ENCODE assay signal across 33 cellular contexts in the genomic region with DNA sequence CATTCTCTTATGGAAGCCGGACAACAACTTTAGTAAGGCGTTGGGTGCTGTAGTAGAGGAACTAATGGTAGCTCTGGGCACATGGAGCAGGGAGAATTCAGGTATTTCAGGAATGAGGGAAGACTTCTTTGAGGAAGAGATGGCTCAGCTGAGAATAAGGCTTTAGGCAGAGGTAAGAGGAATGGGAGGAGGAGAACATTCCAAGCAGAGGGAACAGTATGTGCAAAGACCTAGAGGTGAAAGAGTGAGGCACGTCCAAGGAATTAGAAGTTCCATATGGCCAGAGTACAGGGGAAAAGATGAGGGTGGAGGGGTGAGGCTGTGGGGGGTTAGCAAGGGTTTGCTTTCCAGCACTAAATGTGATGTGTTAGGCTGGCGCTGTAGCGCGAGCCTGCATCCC. TPM values are rescaled to one million over a fixed set of nuclear protein-coding genes. Genes with fewer than 3 reads are reported as not detected.
DNase-seq lines count a peak whose midpoint lies in the region; ATAC-seq and TF ChIP-seq lines count a peak whose summit lies in the region.
"Had no signal": no experiment of that assay in that cellular context is flagged by ENCODE, and none has a peak within 500 bp of the region (broad histone marks: within the 10 kb centered on the region; RNA-seq: fewer than 3 reads in every experiment).

No MANE protein-coding gene starts in this region.

- no peak for DNase-seq in CD4-positive, alpha-beta T cell
- DNase-seq in Caco-2 (no peak), NCI-H1930 (lab: John Stamatoyannopoulos, UW) (no peak), coronary artery (ENCODE audit: low spot score) (no peak)
- no peak for DNase-seq in effector memory CD8-positive, alpha-beta T cell
- DNase-seq in natural killer cell treated with Interleukin-12 subunit alpha and Interleukin-12 subunit beta and Interleukin-15 and Interleukin-18, amount 100 ng/mL, for 72 hours (ENCODE audit: low spot score) = no peak
- DNase-seq: activated CD4-positive, alpha-beta memory T cell treated with anti-CD3 and anti-CD28 coated beads, Interleukin-2, amount 10 ng/mL, durations not matched to agents 7 days and 5 days; activated CD4-positive, CD25-positive, alpha-beta regulatory T cell treated with anti-CD3 and anti-CD28 coated beads, Interleukin-2, amount 50 U/mL, for 72 hours; activated CD8-positive, alpha-beta memory T cell treated with anti-CD3 and anti-CD28 coated beads, Interleukin-2, amount 50 U/mL, for 4 hours; caudate nucleus; DND-41; endodermal cell; GF-D8; glutamatergic neuron; GOT3; islet precursor cell; KG1; left ventricle myocardium inferior; MM.1S; NCI-H2029; NCI-H524; OCI-M1; ovary had no signal

- POLR2A ChIA-PET in CD4-positive, alpha-beta T cell (lab: Charles Lee) = no interaction called here
- POLR2A ChIA-PET in Caco-2 (lab: Charles Lee) = no interaction called here

- ATAC-seq in CD4-positive, alpha-beta T cell (ENCODE audit: poor library complexity) = no peak
- no peak for ATAC-seq in effector memory CD8-positive, alpha-beta T cell (replicated peaks)
- ATAC-seq in natural killer cell treated with Interleukin-12 subunit alpha and Interleukin-12 subunit beta and Interleukin-15 and Interleukin-18, amount 100 ng/mL, for 72 hours = no peak
- no peak for ATAC-seq in HG03442 (IDR thresholded peaks at IDR 0.05; ENCODE audit: unreplicated experiment)
- ATAC-seq: esophagus mucosa; stimulated activated memory B cell treated with anti-CD40 and anti-IgM and Interleukin-4, amounts not matched to agents 10 μg/mL and 1 μg/mL and 100 μg/mL, for 72 hours had no signal

- CTCF ChIA-PET in CD4-positive, alpha-beta T cell (lab: Charles Lee) = no interaction called here
- CTCF ChIA-PET in Caco-2 (lab: Charles Lee) = no interaction called here

- BruUV-seq in Caco-2 (replicated peaks; lab: Mats Ljungman, UMichigan) = no TSS peak

- TF ChIP-seq CTCF in CD4-positive, alpha-beta T cell (IDR thresholded peaks at IDR 0.05) = no peak
- TF ChIP-seq CTCF in Caco-2 (IDR thresholded peaks at IDR 0.05; ENCODE audit: insufficient read depth in 1 of 2, low read depth in 1 of 2, low read length in 1 of 2, severe bottlenecking in 1 of 2, unreplicated experiment in 1 of 2) (no peak), coronary artery (IDR thresholded peaks at IDR 0.05) (no peak)

- H3K27me3 ChIP-seq in CD4-positive, alpha-beta T cell (ENCODE audit: control insufficient read depth, insufficient read depth, low read length) = peaks cover 65% of the 10 kb centered on the region
- H3K27me3 ChIP-seq in Caco-2 (replicated peaks; ENCODE audit: control insufficient read depth, insufficient read depth, low read length) = peaks cover 6% of the 10 kb centered on the region
- H3K27me3 ChIP-seq: ovary had no signal

- no peaks in the 10 kb centered on the region for H3K9me3 Mint-ChIP-seq in CD4-positive, alpha-beta T cell
- H3K9me3 Mint-ChIP-seq in Caco-2 (ENCODE audit: unreplicated experiment) = no peaks in the 10 kb centered on the region
- H3K9me3 Mint-ChIP-seq in effector memory CD8-positive, alpha-beta T cell = no peaks in the 10 kb centered on the region
- H3K9me3 Mint-ChIP-seq in natural killer cell treated with Interleukin-12 subunit alpha and Interleukin-12 subunit beta and Interleukin-15 and Interleukin-18, amount 100 ng/mL, for 72 hours = no peaks in the 10 kb centered on the region

- no peaks in the 10 kb centered on the region for H3K9me3 ChIP-seq in CD4-positive, alpha-beta T cell (ENCODE audit: control insufficient read depth, low read length)
- H3K9me3 ChIP-seq in Caco-2 = no peaks in the 10 kb centered on the region
- H3K9me3 ChIP-seq: ovary, SJSA1, upper lobe of left lung had no signal

- H3K4me3 ChIP-seq in Caco-2 (ENCODE audit: low read depth, low read length) (no peak overlapping the region), coronary artery (no peak overlapping the region)
- H3K4me3 ChIP-seq: BLaER1, ovary, SJSA1, upper lobe of left lung had no signal

- no peak overlapping the region for H3K27ac Mint-ChIP-seq in CD4-positive, alpha-beta T cell
- H3K27ac Mint-ChIP-seq in Caco-2 (ENCODE audit: unreplicated experiment) = no peak overlapping the region
- H3K27ac Mint-ChIP-seq in effector memory CD8-positive, alpha-beta T cell = no peak overlapping the region
- H3K27ac Mint-ChIP-seq in natural killer cell treated with Interleukin-12 subunit alpha and Interleukin-12 subunit beta and Interleukin-15 and Interleukin-18, amount 100 ng/mL, for 72 hours = no peak overlapping the region
- H3K27ac Mint-ChIP-seq: activated CD4-positive, alpha-beta memory T cell treated with anti-CD3 and anti-CD28 coated beads, Interleukin-2, amount 10 ng/mL, durations not matched to agents 7 days and 5 days; activated T-helper 2 cell treated with anti-CD3 and anti-CD28 coated beads, Interferon-gamma antibody, Interleukin-2, Interleukin-4, amounts not matched to agents 10 μg/mL and 5 μg/mL and 100 μg/mL, durations not matched to agents 14 hours and 24 hours and 36 hours; endodermal cell; stimulated activated memory B cell treated with anti-CD40 and anti-IgM and Interleukin-4, amounts not matched to agents 10 μg/mL and 1 μg/mL and 100 μg/mL, for 72 hours had no signal

- H3K4me1 ChIP-seq in Caco-2 = peaks cover 6% of the 10 kb centered on the region; the same call in 1 of the 2 replicates

- H3K27ac ChIP-seq in CD4-positive, alpha-beta T cell (ENCODE audit: low read depth, low read length) = no peak overlapping the region
- no peak overlapping the region for H3K27ac ChIP-seq in coronary artery
- H3K27ac ChIP-seq: BLaER1, left ventricle myocardium inferior, ovary, RWPE1, SJSA1, upper lobe of left lung had no signal

- H3K4me3 Mint-ChIP-seq in CD4-positive, alpha-beta T cell = peak overlapping the region; percentile 49
- H3K4me3 Mint-ChIP-seq in Caco-2 (ENCODE audit: unreplicated experiment) = peak overlapping the region; percentile 29
- peak overlapping the region; percentile 78 for H3K4me3 Mint-ChIP-seq in effector memory CD8-positive, alpha-beta T cell
- peak overlapping the region; percentile 18 for H3K4me3 Mint-ChIP-seq in natural killer cell treated with Interleukin-12 subunit alpha and Interleukin-12 subunit beta and Interleukin-15 and Interleukin-18, amount 100 ng/mL, for 72 hours
- H3K4me3 Mint-ChIP-seq: endodermal cell; stimulated activated memory B cell treated with anti-CD40 and anti-IgM and Interleukin-4, amounts not matched to agents 10 μg/mL and 1 μg/mL and 100 μg/mL, for 72 hours had no signal

- peaks cover 22% of the 10 kb centered on the region for H3K4me1 Mint-ChIP-seq in CD4-positive, alpha-beta T cell (ENCODE audit: low read depth)
- no peaks in the 10 kb centered on the region for H3K4me1 Mint-ChIP-seq in Caco-2 (ENCODE audit: low read depth, unreplicated experiment)
- peaks cover 18 to 22% of the 10 kb centered on the region in 2 donors for H3K4me1 Mint-ChIP-seq in effector memory CD8-positive, alpha-beta T cell (ENCODE audit: low read depth in 2 of 2)
- H3K4me1 Mint-ChIP-seq in natural killer cell treated with Interleukin-12 subunit alpha and Interleukin-12 subunit beta and Interleukin-15 and Interleukin-18, amount 100 ng/mL, for 72 hours (ENCODE audit: low read depth in 2 of 2) = peaks cover 5 to 21% of the 10 kb centered on the region in 2 donors

- no peaks in the 10 kb centered on the region for H3K36me3 Mint-ChIP-seq in CD4-positive, alpha-beta T cell (ENCODE audit: low read depth)
- H3K36me3 Mint-ChIP-seq in Caco-2 (ENCODE audit: insufficient read depth, unreplicated experiment) = peaks cover 6% of the 10 kb centered on the region
- no peaks in the 10 kb centered on the region for H3K36me3 Mint-ChIP-seq in effector memory CD8-positive, alpha-beta T cell (ENCODE audit: insufficient read depth)
- peaks cover 4% of the 10 kb centered on the region for H3K36me3 Mint-ChIP-seq in natural killer cell treated with Interleukin-12 subunit alpha and Interleukin-12 subunit beta and Interleukin-15 and Interleukin-18, amount 100 ng/mL, for 72 hours
- H3K36me3 Mint-ChIP-seq: stimulated activated memory B cell treated with anti-CD40 and anti-IgM and Interleukin-4, amounts not matched to agents 10 μg/mL and 1 μg/mL and 100 μg/mL, for 72 hours had no signal

- intact Hi-C loops in CD4-positive, alpha-beta T cell (cut with DNase I, micrococcal nuclease) = no loop called here
- intact Hi-C loops in Caco-2 (cut with micrococcal nuclease; ENCODE audit: unreplicated experiment) = no loop called here

- H3K27me3 Mint-ChIP-seq in CD4-positive, alpha-beta T cell = peaks cover 88% of the 10 kb centered on the region
- peaks cover 38% of the 10 kb centered on the region for H3K27me3 Mint-ChIP-seq in Caco-2 (ENCODE audit: insufficient read depth, unreplicated experiment)
- peaks cover 77 to 83% of the 10 kb centered on the region in 2 donors for H3K27me3 Mint-ChIP-seq in effector memory CD8-positive, alpha-beta T cell
- peaks cover 50 to 59% of the 10 kb centered on the region in 2 donors for H3K27me3 Mint-ChIP-seq in natural killer cell treated with Interleukin-12 subunit alpha and Interleukin-12 subunit beta and Interleukin-15 and Interleukin-18, amount 100 ng/mL, for 72 hours

- H3K36me3 ChIP-seq in Caco-2 (ENCODE audit: control insufficient read depth, insufficient read depth, low read length) = no peaks in the 10 kb centered on the region
- H3K36me3 ChIP-seq: BLaER1, left ventricle myocardium inferior, ovary, SJSA1, upper lobe of left lung had no signal

RNA-seq across cellular contexts. Expression of a gene that starts 1.6 kb away (rescaled TPM):
- total RNA-seq in CD4-positive, alpha-beta T cell = not detected
- total RNA-seq in Caco-2 (2022) = not detected in 2 replicates
- not detected for total RNA-seq in natural killer cell treated with Interleukin-12 subunit alpha and Interleukin-12 subunit beta and Interleukin-15 and Interleukin-18, amount 100 ng/mL, for 72 hours
- total RNA-seq: astrocyte, fibroblast of villous mesenchyme, SJSA1 had no signal

Comparison
In these comparisons a context has a peak if more than half of its experiments do, and no peak if none do; other contexts are left out.
1. H3K4me3 Mint-ChIP-seq: peak in every context shown above with its lines; median percentile 78 in effector memory CD8-positive, alpha-beta T cell; 49 in CD4-positive, alpha-beta T cell; 29 in Caco-2; 18 in natural killer cell treated with Interleukin-12 subunit alpha and Interleukin-12 subunit beta and Interleukin-15 and Interleukin-18, amount 100 ng/mL, for 72 hours.